Comparison of ENCODE assay signal across 8 cellular contexts in the genomic region with DNA sequence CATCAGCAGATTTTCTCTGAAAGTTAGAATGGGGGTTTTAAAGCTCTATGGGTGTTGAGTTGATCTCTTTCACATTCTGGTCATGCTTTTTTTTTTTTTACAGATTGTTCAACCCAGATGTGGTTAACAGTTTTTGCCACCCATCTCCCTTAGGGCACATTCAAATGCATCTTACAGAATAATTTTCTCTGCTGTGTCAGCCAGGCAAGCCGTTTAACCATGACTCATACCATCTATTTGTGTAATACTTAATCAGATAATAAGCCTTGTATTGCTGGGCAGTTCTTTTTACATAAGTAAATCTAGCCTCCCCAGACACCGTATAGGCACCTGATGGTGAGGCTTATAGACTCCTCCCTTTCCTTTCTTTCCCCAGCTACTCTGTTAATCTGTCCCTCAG.
DNase-seq lines count a peak whose midpoint lies in the region; ATAC-seq and TF ChIP-seq lines count a peak whose summit lies in the region.

No MANE protein-coding gene starts in this region.

- H3K9me3 ChIP-seq in adipocyte (ENCODE audit: control insufficient read depth, low read length) (no peaks in the 10 kb centered on the region), ascending aorta (no peaks in the 10 kb centered on the region)

- DNase-seq in DMS53 treated with DMSO at 0.1 percent for 48 hours (lab: John Stamatoyannopoulos, UW; ENCODE audit: unreplicated experiment) (peak; percentile 81), LoVo (ENCODE audit: low spot score) (peak; percentile 11), adipocyte (ENCODE audit: low read depth) (peak; percentile 82), myocyte (ENCODE audit: low read depth) (peak; percentile 54), ascending aorta (ENCODE audit: low spot score in 2 of 2) (no peak), occipital lobe (lab: John Stamatoyannopoulos, UW) (no peak)

- ATAC-seq in GM21825 (IDR thresholded peaks at IDR 0.05; ENCODE audit: unreplicated experiment) (no peak), GM21423 (IDR thresholded peaks at IDR 0.05; ENCODE audit: unreplicated experiment) (no peak)

- no peak for TF ChIP-seq CTCF in ascending aorta (IDR thresholded peaks at IDR 0.05)

- H3K9ac ChIP-seq in adipocyte (ENCODE audit: low read length) = no peak overlapping the region

- no peaks in the 10 kb centered on the region for H3K27me3 ChIP-seq in adipocyte (replicated peaks; ENCODE audit: control insufficient read depth, insufficient read depth, low read length)
- H3K27me3 ChIP-seq in ascending aorta = no peaks in the 10 kb centered on the region

- H3K36me3 ChIP-seq in adipocyte (ENCODE audit: control insufficient read depth, insufficient read depth, low read length, severe bottlenecking) (no peaks in the 10 kb centered on the region), ascending aorta (no peaks in the 10 kb centered on the region)

- intact Hi-C loops in ascending aorta (cut with DNase I) = loop anchor here (10.0 kb wide), 1 partner anchor 53 kb away; no protein-coding TSS in a partner anchor

- no peak overlapping the region for H3K27ac ChIP-seq in ascending aorta

- H3K4me1 ChIP-seq in adipocyte (ENCODE audit: control insufficient read depth, insufficient read depth, low read length) = peaks cover 15% of the 10 kb centered on the region
- H3K4me1 ChIP-seq in ascending aorta = no peaks in the 10 kb centered on the region

- H3K4me3 ChIP-seq in adipocyte (ENCODE audit: low read length) (peak overlapping the region; percentile 27), ascending aorta (no peak overlapping the region)

Comparison
In these comparisons a context has a peak if more than half of its experiments do, and no peak if none do; other contexts are left out.
1. DNase-seq: peak in DMS53 treated with DMSO at 0.1 percent for 48 hours (single experiment), LoVo (single experiment), adipocyte (single experiment) and myocyte (single experiment); none in ascending aorta (0 of 2) and occipital lobe (single experiment).